ENCODE assay signal across 1 cellular context in genomic region chr1:45620588-45621500, GRCh38.
TF ChIP-seq lines count a peak whose summit lies in the region.

No MANE protein-coding gene starts in this region.

TF ChIP-seq in H1, 55 proteins besides CTCF, POLR2A, EP300 and RAD21:
- TF ChIP-seq POLR2AphosphoS5 (IDR thresholded peaks at IDR 0.05; ENCODE audit: low read depth, low read length) (peak; percentile 60; the same call in 1 of the 2 replicates), RBBP5 (IDR thresholded peaks at IDR 0.05; ENCODE audit: borderline replicate concordance, low read depth, low read length) (no peak)
TF ChIP-seq in H1: peak in this region for 1.
